In genomic region chr4:15231265-15232091, GRCh38 we compare ENCODE assay signal across 1 cellular context.
TF ChIP-seq lines count a peak whose summit lies in the region.

No MANE protein-coding gene starts in this region.

TF ChIP-seq in H1, 55 proteins besides CTCF, POLR2A, EP300 and RAD21 (continued from another document):
- TF ChIP-seq E2F6 (IDR thresholded peaks at IDR 0.05), result no peak
